In genomic region chr16:70476272-70477020, GRCh38 we compare ENCODE assay signal across 8 cellular contexts. TPM values are rescaled to one million over a fixed set of nuclear protein-coding genes. Genes with fewer than 3 reads are reported as not detected.
A peak's percentile ranks its signal among the peaks of the same experiment; 100 is the strongest.
DNase-seq lines count a peak whose midpoint lies in the region; TF ChIP-seq lines count a peak whose summit lies in the region.

No MANE protein-coding gene starts in this region.

- TF ChIP-seq CTCF in MCF 10A (IDR thresholded peaks at IDR 0.05; ENCODE audit: unreplicated experiment) (no peak), breast epithelium (IDR thresholded peaks at IDR 0.05) (no peak), HFFc6 (IDR thresholded peaks at IDR 0.05) (no peak), NB4 (IDR thresholded peaks at IDR 0.05; ENCODE audit: low read depth, low read length) (no peak)

- H3K4me1 Mint-ChIP-seq in MCF 10A (ENCODE audit: insufficient read depth, unreplicated experiment) (peaks cover 9% of the 10 kb centered on the region), HFFc6 (ENCODE audit: low read depth) (peaks cover 20% of the 10 kb centered on the region)

- H3K4me3 Mint-ChIP-seq in MCF 10A (ENCODE audit: unreplicated experiment): no peak overlapping the region
- peak overlapping the region; percentile 66 for H3K4me3 Mint-ChIP-seq in HFFc6

- H3K36me3 Mint-ChIP-seq in MCF 10A (ENCODE audit: insufficient read depth, unreplicated experiment): peaks cover 16% of the 10 kb centered on the region
- no peaks in the 10 kb centered on the region; the same call in 1 of the 2 replicates for H3K36me3 Mint-ChIP-seq in HFFc6 (ENCODE audit: low read depth)

- H3K4me3 ChIP-seq in breast epithelium (no peak overlapping the region), NB4 (ENCODE audit: low read depth, low read length) (no peak overlapping the region)

- H3K27me3 Mint-ChIP-seq in MCF 10A (ENCODE audit: insufficient read depth, unreplicated experiment) (no peaks in the 10 kb centered on the region), HFFc6 (ENCODE audit: insufficient read depth) (peaks cover 2% of the 10 kb centered on the region; the same call in 1 of the 2 replicates)

- no peak for TF ChIP-seq POLR2A in breast epithelium (IDR thresholded peaks at IDR 0.05)
- TF ChIP-seq POLR2A in NB4 (IDR thresholded peaks at IDR 0.05; ENCODE audit: extremely low read depth, insufficient read length): no peak

- no TSS peak for BruUV-seq in MCF 10A (replicated peaks; lab: Mats Ljungman, UMichigan)

- DNase-seq in MCF 10A (ENCODE audit: unreplicated experiment): peak; percentile 65
- no peak for DNase-seq in breast epithelium (ENCODE audit: low spot score in 2 of 2)
- DNase-seq in HFFc6: peak; percentile 76
- peak; percentile 61 for DNase-seq in NB4 (ENCODE audit: low read depth)
- DNase-seq in amniotic epithelial cell (ENCODE audit: low read depth): peak; percentile 67
- peak; percentile 85 for DNase-seq in myocyte (ENCODE audit: low read depth)
- DNase-seq in KG1 (lab: John Stamatoyannopoulos, UW): no peak
- DNase-seq in NCI-H146 treated with DMSO at 0.1 percent for 48 hours (lab: John Stamatoyannopoulos, UW; ENCODE audit: unreplicated experiment): no peak

- CTCF ChIA-PET in MCF 10A (lab: Yijun Ruan, JAX): interaction anchor here (0.5 kb wide), 1 partner anchor 137 kb away, joined by 3 read pairs; no protein-coding TSS in a partner anchor

- intact Hi-C loops in MCF 10A (cut with micrococcal nuclease): no loop called here
- intact Hi-C loops in breast epithelium (cut with DNase I; ENCODE audit: low total_unique reads): no loop called here

- no peaks in the 10 kb centered on the region for H3K9me3 Mint-ChIP-seq in MCF 10A (ENCODE audit: unreplicated experiment)
- no peaks in the 10 kb centered on the region for H3K9me3 Mint-ChIP-seq in HFFc6

- no peaks in the 10 kb centered on the region for H3K9me3 ChIP-seq in breast epithelium

- H3K27me3 ChIP-seq in breast epithelium: no peaks in the 10 kb centered on the region

- no peaks in the 10 kb centered on the region for H3K4me1 ChIP-seq in breast epithelium

- no peak overlapping the region for H3K27ac ChIP-seq in breast epithelium

- POLR2A ChIA-PET in MCF 10A (lab: Yijun Ruan, JAX): interaction anchor here (0.7 to 2.5 kb wide), 4 partner anchors 12 to 177 kb away, joined by 3 to 16 read pairs (median 4); partner anchors contain the start of genes DDX19A and DDX19B

- peaks cover 16% of the 10 kb centered on the region for H3K36me3 ChIP-seq in breast epithelium

- H3K27ac Mint-ChIP-seq in MCF 10A (ENCODE audit: low read depth, unreplicated experiment): peak overlapping the region; percentile 46
- H3K27ac Mint-ChIP-seq in HFFc6: peak overlapping the region; percentile 79

RNA-seq across cellular contexts. Expression of gene FCSK, which starts 22.1 kb away (rescaled TPM):
- 13.7 and 19.0 TPM in 2 replicates for total RNA-seq in MCF 10A (2022)
- total RNA-seq in breast epithelium: 10 to 100 TPM; 10.7 to 27.8 (median 18.0) TPM
- total RNA-seq in HFFc6 (2021; fragmentation: NEBNext Ultra II Directional; extraction: Animal tissue kit (Norgen Biotek cat#: 25700)): 1 to 10 TPM; 5.1 to 7.1 (median 6.1) TPM
- 11.4 and 16.8 TPM in 2 replicates for total RNA-seq in myocyte
- 9.4 TPM for polyA plus RNA-seq in myocyte (2012)

RNA-seq across cellular contexts. Expression of gene ST3GAL2, which starts 37.5 kb away (rescaled TPM):
- 7.7 and 10.3 TPM in 2 replicates for total RNA-seq in MCF 10A (2022)
- total RNA-seq in breast epithelium: 10 to 100 TPM in 2 of 3 donors, 1 to 10 TPM in 1; 7.8 to 13.4 (median 11.5) TPM
- 10 to 100 TPM; 25.4 to 31.2 (median 26.3) TPM for total RNA-seq in HFFc6 (2021; fragmentation: NEBNext Ultra II Directional; extraction: Animal tissue kit (Norgen Biotek cat#: 25700))
- 14.4 and 16.5 TPM in 2 replicates for total RNA-seq in myocyte
- 22.7 TPM for polyA plus RNA-seq in myocyte (2012)

RNA-seq across cellular contexts. Expression of gene COG4, which starts 46.9 kb away (rescaled TPM):
- 62.2 and 64.9 TPM in 2 replicates for total RNA-seq in MCF 10A (2022)
- total RNA-seq in breast epithelium: 10 to 100 TPM; 36.4 to 46.1 (median 41.3) TPM
- 10 to 100 TPM; 70.2 to 91.7 (median 80.2) TPM for total RNA-seq in HFFc6 (2021; fragmentation: NEBNext Ultra II Directional; extraction: Animal tissue kit (Norgen Biotek cat#: 25700))
- 63.1 and 88.9 TPM in 2 replicates for total RNA-seq in myocyte
- polyA plus RNA-seq in myocyte (2012): 53.7 TPM

RNA-seq across cellular contexts. Expression of gene SF3B3, which starts 47.2 kb away (rescaled TPM):
- 309 and 318 TPM in 2 replicates for total RNA-seq in MCF 10A (2022)
- 100 to 1,000 TPM in 2 of 3 donors, 10 to 100 TPM in 1; 80.2 to 147 (median 133) TPM for total RNA-seq in breast epithelium
- 100 to 1,000 TPM; 289 to 358 (median 312) TPM for total RNA-seq in HFFc6 (2021; fragmentation: NEBNext Ultra II Directional; extraction: Animal tissue kit (Norgen Biotek cat#: 25700))
- 115 and 133 TPM in 2 replicates for total RNA-seq in myocyte
- 164 TPM for polyA plus RNA-seq in myocyte (2012)

Comparison
In these comparisons a context has a peak if more than half of its experiments do, and no peak if none do; other contexts are left out.
1. DNase-seq: peak in MCF 10A (single experiment), HFFc6 (single experiment), NB4 (single experiment), amniotic epithelial cell (single experiment) and myocyte (single experiment); none in breast epithelium (0 of 2), KG1 (single experiment) and NCI-H146 treated with DMSO at 0.1 percent for 48 hours (single experiment).